9 cellular contexts compared by ENCODE assay signal in genomic region chr9:113737414-113738271, GRCh38.
DNase-seq lines count a peak whose midpoint lies in the region; ATAC-seq, FAIRE-seq and TF ChIP-seq lines count a peak whose summit lies in the region.
"Had no signal": no experiment of that assay in that cellular context is flagged by ENCODE, and none has a peak within 500 bp of the region (broad histone marks: within the 10 kb centered on the region; RNA-seq: fewer than 3 reads in every experiment).

No MANE protein-coding gene starts in this region.

- H4K20me1 ChIP-seq in DND-41 (ENCODE audit: insufficient read depth, low read length): no peaks in the 10 kb centered on the region

- DNase-seq in DND-41: peak; percentile 24
- DNase-seq in NAMALWA (ENCODE audit: low spot score): peak; percentile 74
- DNase-seq in SW480 (ENCODE audit: low spot score): peak; percentile 58
- peak; percentile 67 for DNase-seq in fibroblast of mammary gland (ENCODE audit: low read depth)
- no peak for DNase-seq in T-helper 9 cell

- H3K79me2 ChIP-seq in DND-41 (ENCODE audit: insufficient read depth, low read length) (no peaks in the 10 kb centered on the region), parathyroid adenoma (no peaks in the 10 kb centered on the region)

- peak; percentile 68 for TF ChIP-seq CTCF in DND-41 (IDR thresholded peaks at IDR 0.05; ENCODE audit: borderline replicate concordance, extremely low read depth, low read length, poor library complexity, severe bottlenecking)
- TF ChIP-seq CTCF in fibroblast of mammary gland (conservative IDR thresholded peaks at IDR 0.05; ENCODE audit: control insufficient read depth, insufficient read depth, low read depth, low read length): peak; percentile 92
- TF ChIP-seq CTCF in parathyroid adenoma (IDR thresholded peaks at IDR 0.05): peak; percentile 51

- no peaks in the 10 kb centered on the region for H3K4me1 ChIP-seq in DND-41 (ENCODE audit: insufficient read depth, low read length)
- no peaks in the 10 kb centered on the region for H3K4me1 ChIP-seq in parathyroid adenoma

- ATAC-seq in DND-41 (ENCODE audit: insufficient read depth, low read depth): no peak
- no peak for ATAC-seq in GM19395 (IDR thresholded peaks at IDR 0.05; ENCODE audit: unreplicated experiment)

- FAIRE-seq in A204.1 (lab: Jason Lieb, UNC): peak; percentile 59

- H3K4me3 ChIP-seq in DND-41 (ENCODE audit: low read depth in 1 of 2, low read length in 2 of 2) (no peak overlapping the region), fibroblast of mammary gland (ENCODE audit: control insufficient read depth, low read depth, low read length) (no peak overlapping the region), parathyroid adenoma (ENCODE audit: low read depth, low read length) (no peak overlapping the region)

- H3K9ac ChIP-seq in DND-41 (ENCODE audit: low read depth, low read length): no peak overlapping the region
- no peak overlapping the region for H3K9ac ChIP-seq in parathyroid adenoma

- H3K27ac ChIP-seq in DND-41 (ENCODE audit: low read length) (no peak overlapping the region), parathyroid adenoma (no peak overlapping the region)
- H3K27ac ChIP-seq: epithelial cell of prostate had no signal

- H3K27me3 ChIP-seq in DND-41 (ENCODE audit: insufficient read depth, low read length, poor library complexity) (no peaks in the 10 kb centered on the region), parathyroid adenoma (ENCODE audit: control insufficient read depth, insufficient read depth, low read length) (no peaks in the 10 kb centered on the region)

- no peak overlapping the region for H2AFZ ChIP-seq in DND-41 (ENCODE audit: low read depth, low read length)
- H2AFZ ChIP-seq in parathyroid adenoma: no peak overlapping the region

- no peak overlapping the region for H3K4me2 ChIP-seq in DND-41 (ENCODE audit: insufficient read depth, low read length)
- no peak overlapping the region for H3K4me2 ChIP-seq in parathyroid adenoma (ENCODE audit: low read length)

- no peaks in the 10 kb centered on the region for H3K9me3 ChIP-seq in DND-41 (ENCODE audit: insufficient read depth, low read length, severe bottlenecking)
- H3K9me3 ChIP-seq in parathyroid adenoma (ENCODE audit: control insufficient read depth, low read length): no peaks in the 10 kb centered on the region

- H3K36me3 ChIP-seq in DND-41 (ENCODE audit: insufficient read depth, low read length) (no peaks in the 10 kb centered on the region), parathyroid adenoma (ENCODE audit: control insufficient read depth, insufficient read depth, low read length) (no peaks in the 10 kb centered on the region)
